ENCODE assay signal across 1 cellular context in genomic region chr10:102433619-102434046, GRCh38.
TF ChIP-seq lines count a peak whose summit lies in the region.

No MANE protein-coding gene starts in this region.

TF ChIP-seq in HCT116, 20 proteins besides CTCF, POLR2A, EP300 and RAD21 (continued from another document):
- TF ChIP-seq FOSL1 (IDR thresholded peaks at IDR 0.05; ENCODE audit: low read depth) = no peak
- TF ChIP-seq MAX (IDR thresholded peaks at IDR 0.05) = no peak
- no peak for TF ChIP-seq TCF7L2 (IDR thresholded peaks at IDR 0.05; ENCODE audit: borderline replicate concordance, extremely low read depth, insufficient read depth, insufficient read length)
- TF ChIP-seq ATF3 (IDR thresholded peaks at IDR 0.05) = no peak
- no peak for TF ChIP-seq YY1 (IDR thresholded peaks at IDR 0.05; ENCODE audit: extremely low read depth, insufficient replicate concordance, low read depth, low read length)
- TF ChIP-seq POLR2AphosphoS5 (IDR thresholded peaks at IDR 0.05; ENCODE audit: low read depth, low read length) = no peak
- no peak for TF ChIP-seq ZFX (IDR thresholded peaks at IDR 0.05)
- TF ChIP-seq ELF1 (IDR thresholded peaks at IDR 0.05; ENCODE audit: borderline replicate concordance, low read depth) = no peak
- TF ChIP-seq SIN3A (IDR thresholded peaks at IDR 0.05; ENCODE audit: low read depth) = no peak
- TF ChIP-seq ZBTB33 (IDR thresholded peaks at IDR 0.05; ENCODE audit: extremely low read depth, insufficient replicate concordance, low read length) = no peak
- no peak for TF ChIP-seq SRF (IDR thresholded peaks at IDR 0.05; ENCODE audit: low read depth)
- no peak for TF ChIP-seq JUND (IDR thresholded peaks at IDR 0.05)
- TF ChIP-seq EZH2 (IDR thresholded peaks at IDR 0.05) = no peak
